In genomic region chr10:97686962-97687784, GRCh38 we compare ENCODE assay signal across 1 cellular context.
TF ChIP-seq lines count a peak whose summit lies in the region.

A gene with protein sequence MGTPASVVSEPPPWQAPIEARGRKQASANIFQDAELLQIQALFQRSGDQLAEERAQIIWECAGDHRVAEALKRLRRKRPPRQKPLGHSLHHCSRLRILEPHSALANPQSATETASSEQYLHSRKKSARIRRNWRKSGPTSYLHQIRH (minus strand): TSS chr10:97687241. CDS start chr10:97679905, 7,336 bp downstream.

TF ChIP-seq in HepG2, 621 proteins besides CTCF, POLR2A, EP300 and RAD21 (continued from another document and continues in another):
- TF ChIP-seq GPBP1L1 (CRISPR knock-in tag; IDR thresholded peaks at IDR 0.05) (no peak), ZNF770 (CRISPR knock-in tag; IDR thresholded peaks at IDR 0.05) (peak; percentile 37; the same call in 1 of the 2 replicates), HDAC2 (CRISPR knock-in tag; IDR thresholded peaks at IDR 0.05) (peak; percentile 85), ARNT (IDR thresholded peaks at IDR 0.05) (no peak), PAWR (CRISPR knock-in tag; IDR thresholded peaks at IDR 0.05; ENCODE audit: borderline replicate concordance) (no peak), MTF1 (CRISPR knock-in tag; IDR thresholded peaks at IDR 0.05) (no peak), ZZZ3 (CRISPR knock-in tag; IDR thresholded peaks at IDR 0.05; ENCODE audit: borderline replicate concordance) (no peak), SIX4 (CRISPR knock-in tag; IDR thresholded peaks at IDR 0.05) (no peak; the same call in 1 of the 2 replicates), IRF1 (CRISPR knock-in tag; IDR thresholded peaks at IDR 0.05; ENCODE audit: low read depth) (no peak), TSC22D2 (CRISPR knock-in tag; IDR thresholded peaks at IDR 0.05; ENCODE audit: borderline replicate concordance) (no peak), SMARCE1 (IDR thresholded peaks at IDR 0.05; ENCODE audit: borderline replicate concordance) (no peak), SRSF9 (IDR thresholded peaks at IDR 0.05; ENCODE audit: borderline replicate concordance, insufficient read depth, low read depth, low read length, poor library complexity, severe bottlenecking) (no peak), ZNF619 (CRISPR knock-in tag; IDR thresholded peaks at IDR 0.05) (peak; percentile 97; the same call in 1 of the 2 replicates), ZSCAN12 (CRISPR knock-in tag; IDR thresholded peaks at IDR 0.05) (peak; percentile 70; the same call in 1 of the 2 replicates), PHF5A (CRISPR knock-in tag; IDR thresholded peaks at IDR 0.05; ENCODE audit: low read depth, unreplicated experiment) (no peak), HNRNPLL (IDR thresholded peaks at IDR 0.05; ENCODE audit: low read depth, low read length, poor library complexity, severe bottlenecking) (peak; percentile 86), YEATS4 (CRISPR knock-in tag; IDR thresholded peaks at IDR 0.05; ENCODE audit: borderline replicate concordance) (peak; percentile 97), PLRG1 (conservative IDR thresholded peaks at IDR 0.05) (no peak), NFIB (CRISPR knock-in tag; IDR thresholded peaks at IDR 0.05; ENCODE audit: borderline replicate concordance) (no peak), ZMAT5 (CRISPR knock-in tag; IDR thresholded peaks at IDR 0.05; ENCODE audit: borderline replicate concordance, low read depth) (no peak), ATF1 (CRISPR knock-in tag; IDR thresholded peaks at IDR 0.05) (no peak), ZNF263 (CRISPR knock-in tag; IDR thresholded peaks at IDR 0.05) (peak; percentile 61), RFX5 (IDR thresholded peaks at IDR 0.05; ENCODE audit: low read depth, low read length) (peak; percentile 54), ZNF17 (CRISPR knock-in tag; IDR thresholded peaks at IDR 0.05) (no peak), ZNF12 (CRISPR knock-in tag; IDR thresholded peaks at IDR 0.05) (peak; percentile 35; the same call in 1 of the 2 replicates), ZNF430 (CRISPR knock-in tag; IDR thresholded peaks at IDR 0.05) (peak; percentile 92), PPARG (CRISPR knock-in tag; conservative IDR thresholded peaks at IDR 0.05) (peak; percentile 78), PITX1 (CRISPR knock-in tag; IDR thresholded peaks at IDR 0.05) (peak; percentile 55), NFE2L1 (CRISPR knock-in tag; IDR thresholded peaks at IDR 0.05; ENCODE audit: borderline replicate concordance) (no peak), ZNF678 (CRISPR knock-in tag; IDR thresholded peaks at IDR 0.05) (no peak)
- TF ChIP-seq, protein P1, sequence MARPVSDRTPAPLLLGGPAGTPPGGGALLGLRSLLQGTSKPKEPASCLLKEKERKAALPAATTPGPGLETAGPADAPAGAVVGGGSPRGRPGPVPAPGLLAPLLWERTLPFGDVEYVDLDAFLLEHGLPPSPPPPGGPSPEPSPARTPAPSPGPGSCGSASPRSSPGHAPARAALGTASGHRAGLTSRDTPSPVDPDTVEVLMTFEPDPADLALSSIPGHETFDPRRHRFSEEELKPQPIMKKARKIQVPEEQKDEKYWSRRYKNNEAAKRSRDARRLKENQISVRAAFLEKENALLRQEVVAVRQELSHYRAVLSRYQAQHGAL (CRISPR knock-in tag; IDR thresholded peaks at IDR 0.05; ENCODE audit: not compliant biosample characterization), result peak; percentile 82
- TF ChIP-seq, protein P2, sequence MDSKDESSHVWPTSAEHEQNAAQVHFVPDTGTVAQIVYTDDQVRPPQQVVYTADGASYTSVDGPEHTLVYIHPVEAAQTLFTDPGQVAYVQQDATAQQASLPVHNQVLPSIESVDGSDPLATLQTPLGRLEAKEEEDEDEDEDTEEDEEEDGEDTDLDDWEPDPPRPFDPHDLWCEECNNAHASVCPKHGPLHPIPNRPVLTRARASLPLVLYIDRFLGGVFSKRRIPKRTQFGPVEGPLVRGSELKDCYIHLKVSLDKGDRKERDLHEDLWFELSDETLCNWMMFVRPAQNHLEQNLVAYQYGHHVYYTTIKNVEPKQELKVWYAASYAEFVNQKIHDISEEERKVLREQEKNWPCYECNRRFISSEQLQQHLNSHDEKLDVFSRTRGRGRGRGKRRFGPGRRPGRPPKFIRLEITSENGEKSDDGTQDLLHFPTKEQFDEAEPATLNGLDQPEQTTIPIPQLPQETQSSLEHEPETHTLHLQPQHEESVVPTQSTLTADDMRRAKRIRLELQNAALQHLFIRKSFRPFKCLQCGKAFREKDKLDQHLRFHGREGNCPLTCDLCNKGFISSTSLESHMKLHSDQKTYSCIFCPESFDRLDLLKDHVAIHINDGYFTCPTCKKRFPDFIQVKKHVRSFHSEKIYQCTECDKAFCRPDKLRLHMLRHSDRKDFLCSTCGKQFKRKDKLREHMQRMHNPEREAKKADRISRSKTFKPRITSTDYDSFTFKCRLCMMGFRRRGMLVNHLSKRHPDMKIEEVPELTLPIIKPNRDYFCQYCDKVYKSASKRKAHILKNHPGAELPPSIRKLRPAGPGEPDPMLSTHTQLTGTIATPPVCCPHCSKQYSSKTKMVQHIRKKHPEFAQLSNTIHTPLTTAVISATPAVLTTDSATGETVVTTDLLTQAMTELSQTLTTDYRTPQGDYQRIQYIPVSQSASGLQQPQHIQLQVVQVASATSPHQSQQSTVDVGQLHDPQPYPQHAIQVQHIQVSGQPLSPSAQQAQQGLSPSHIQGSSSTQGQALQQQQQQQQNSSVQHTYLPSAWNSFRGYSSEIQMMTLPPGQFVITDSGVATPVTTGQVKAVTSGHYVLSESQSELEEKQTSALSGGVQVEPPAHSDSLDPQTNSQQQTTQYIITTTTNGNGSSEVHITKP (CRISPR knock-in tag; IDR thresholded peaks at IDR 0.05; ENCODE audit: low read depth), result peak; percentile 46; the same call in 1 of the 2 replicates
- TF ChIP-seq, protein P3, sequence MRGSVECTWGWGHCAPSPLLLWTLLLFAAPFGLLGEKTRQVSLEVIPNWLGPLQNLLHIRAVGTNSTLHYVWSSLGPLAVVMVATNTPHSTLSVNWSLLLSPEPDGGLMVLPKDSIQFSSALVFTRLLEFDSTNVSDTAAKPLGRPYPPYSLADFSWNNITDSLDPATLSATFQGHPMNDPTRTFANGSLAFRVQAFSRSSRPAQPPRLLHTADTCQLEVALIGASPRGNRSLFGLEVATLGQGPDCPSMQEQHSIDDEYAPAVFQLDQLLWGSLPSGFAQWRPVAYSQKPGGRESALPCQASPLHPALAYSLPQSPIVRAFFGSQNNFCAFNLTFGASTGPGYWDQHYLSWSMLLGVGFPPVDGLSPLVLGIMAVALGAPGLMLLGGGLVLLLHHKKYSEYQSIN (CRISPR knock-in tag; IDR thresholded peaks at IDR 0.05; ENCODE audit: borderline replicate concordance), result no peak
- TF ChIP-seq, protein P4, sequence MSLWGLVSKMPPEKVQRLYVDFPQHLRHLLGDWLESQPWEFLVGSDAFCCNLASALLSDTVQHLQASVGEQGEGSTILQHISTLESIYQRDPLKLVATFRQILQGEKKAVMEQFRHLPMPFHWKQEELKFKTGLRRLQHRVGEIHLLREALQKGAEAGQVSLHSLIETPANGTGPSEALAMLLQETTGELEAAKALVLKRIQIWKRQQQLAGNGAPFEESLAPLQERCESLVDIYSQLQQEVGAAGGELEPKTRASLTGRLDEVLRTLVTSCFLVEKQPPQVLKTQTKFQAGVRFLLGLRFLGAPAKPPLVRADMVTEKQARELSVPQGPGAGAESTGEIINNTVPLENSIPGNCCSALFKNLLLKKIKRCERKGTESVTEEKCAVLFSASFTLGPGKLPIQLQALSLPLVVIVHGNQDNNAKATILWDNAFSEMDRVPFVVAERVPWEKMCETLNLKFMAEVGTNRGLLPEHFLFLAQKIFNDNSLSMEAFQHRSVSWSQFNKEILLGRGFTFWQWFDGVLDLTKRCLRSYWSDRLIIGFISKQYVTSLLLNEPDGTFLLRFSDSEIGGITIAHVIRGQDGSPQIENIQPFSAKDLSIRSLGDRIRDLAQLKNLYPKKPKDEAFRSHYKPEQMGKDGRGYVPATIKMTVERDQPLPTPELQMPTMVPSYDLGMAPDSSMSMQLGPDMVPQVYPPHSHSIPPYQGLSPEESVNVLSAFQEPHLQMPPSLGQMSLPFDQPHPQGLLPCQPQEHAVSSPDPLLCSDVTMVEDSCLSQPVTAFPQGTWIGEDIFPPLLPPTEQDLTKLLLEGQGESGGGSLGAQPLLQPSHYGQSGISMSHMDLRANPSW (CRISPR knock-in tag; IDR thresholded peaks at IDR 0.05; ENCODE audit: borderline replicate concordance), result peak; percentile 53; the same call in 1 of the 2 replicates
- TF ChIP-seq, protein P5, sequence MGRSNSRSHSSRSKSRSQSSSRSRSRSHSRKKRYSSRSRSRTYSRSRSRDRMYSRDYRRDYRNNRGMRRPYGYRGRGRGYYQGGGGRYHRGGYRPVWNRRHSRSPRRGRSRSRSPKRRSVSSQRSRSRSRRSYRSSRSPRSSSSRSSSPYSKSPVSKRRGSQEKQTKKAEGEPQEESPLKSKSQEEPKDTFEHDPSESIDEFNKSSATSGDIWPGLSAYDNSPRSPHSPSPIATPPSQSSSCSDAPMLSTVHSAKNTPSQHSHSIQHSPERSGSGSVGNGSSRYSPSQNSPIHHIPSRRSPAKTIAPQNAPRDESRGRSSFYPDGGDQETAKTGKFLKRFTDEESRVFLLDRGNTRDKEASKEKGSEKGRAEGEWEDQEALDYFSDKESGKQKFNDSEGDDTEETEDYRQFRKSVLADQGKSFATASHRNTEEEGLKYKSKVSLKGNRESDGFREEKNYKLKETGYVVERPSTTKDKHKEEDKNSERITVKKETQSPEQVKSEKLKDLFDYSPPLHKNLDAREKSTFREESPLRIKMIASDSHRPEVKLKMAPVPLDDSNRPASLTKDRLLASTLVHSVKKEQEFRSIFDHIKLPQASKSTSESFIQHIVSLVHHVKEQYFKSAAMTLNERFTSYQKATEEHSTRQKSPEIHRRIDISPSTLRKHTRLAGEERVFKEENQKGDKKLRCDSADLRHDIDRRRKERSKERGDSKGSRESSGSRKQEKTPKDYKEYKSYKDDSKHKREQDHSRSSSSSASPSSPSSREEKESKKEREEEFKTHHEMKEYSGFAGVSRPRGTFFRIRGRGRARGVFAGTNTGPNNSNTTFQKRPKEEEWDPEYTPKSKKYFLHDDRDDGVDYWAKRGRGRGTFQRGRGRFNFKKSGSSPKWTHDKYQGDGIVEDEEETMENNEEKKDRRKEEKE (IDR thresholded peaks at IDR 0.05), result no peak
- TF ChIP-seq, protein P6, sequence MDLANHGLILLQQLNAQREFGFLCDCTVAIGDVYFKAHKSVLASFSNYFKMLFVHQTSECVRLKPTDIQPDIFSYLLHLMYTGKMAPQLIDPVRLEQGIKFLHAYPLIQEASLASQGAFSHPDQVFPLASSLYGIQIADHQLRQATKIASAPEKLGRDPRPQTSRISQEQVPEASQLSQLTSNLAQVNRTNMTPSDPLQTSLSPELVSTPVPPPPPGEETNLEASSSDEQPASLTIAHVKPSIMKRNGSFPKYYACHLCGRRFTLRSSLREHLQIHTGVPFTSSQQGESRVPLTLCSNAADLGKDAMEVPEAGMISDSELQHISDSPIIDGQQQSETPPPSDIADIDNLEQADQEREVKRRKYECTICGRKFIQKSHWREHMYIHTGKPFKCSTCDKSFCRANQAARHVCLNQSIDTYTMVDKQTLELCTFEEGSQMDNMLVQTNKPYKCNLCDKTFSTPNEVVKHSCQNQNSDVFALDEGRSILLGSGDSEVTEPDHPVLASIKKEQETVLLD (CRISPR knock-in tag; IDR thresholded peaks at IDR 0.05; ENCODE audit: low read depth), result peak; percentile 90
